ENCODE assay signal across 12 cellular contexts in the genomic region with DNA sequence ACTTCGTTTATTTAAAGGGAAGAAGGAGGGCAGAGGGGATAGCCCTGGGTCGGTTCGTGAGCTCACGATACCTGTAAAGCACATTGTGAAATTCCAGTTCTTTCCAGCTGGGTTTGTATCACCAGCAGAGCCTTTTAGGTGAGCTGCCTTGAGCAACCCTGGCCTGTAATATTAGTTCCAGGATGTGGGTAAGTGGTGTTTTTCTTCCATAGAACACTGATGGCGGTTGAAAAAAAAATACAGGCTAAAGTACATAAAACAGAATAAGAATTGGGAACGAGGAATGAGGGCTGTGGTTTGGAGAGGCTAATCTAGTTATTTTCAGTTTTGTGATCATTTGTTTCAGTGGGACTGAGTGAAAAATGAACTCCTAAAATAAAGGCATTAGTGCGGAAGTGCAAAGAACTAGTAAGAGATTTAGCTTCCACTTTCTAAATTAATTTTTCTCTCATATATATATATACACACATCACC. TPM values are rescaled to one million over a fixed set of nuclear protein-coding genes. Genes with fewer than 3 reads are reported as not detected.
DNase-seq lines count a peak whose midpoint lies in the region; ATAC-seq and TF ChIP-seq lines count a peak whose summit lies in the region.
"Had no signal": no experiment of that assay in that cellular context is flagged by ENCODE, and none has a peak within 500 bp of the region (broad histone marks: within the 10 kb centered on the region; RNA-seq: fewer than 3 reads in every experiment).

No MANE protein-coding gene starts in this region.

- TF ChIP-seq CTCF in fibroblast of villous mesenchyme (IDR thresholded peaks at IDR 0.05; ENCODE audit: insufficient read depth, low read depth, low read length) (no peak), GM10248 (IDR thresholded peaks at IDR 0.05; ENCODE audit: control extremely low read depth, extremely low read depth, low read depth, missing control alignments) (no peak)

- peaks cover 46% of the 10 kb centered on the region for H3K4me1 Mint-ChIP-seq in activated CD4-positive, alpha-beta memory T cell treated with anti-CD3 and anti-CD28 coated beads, Interleukin-2, amount 10 ng/mL, durations not matched to agents 7 days and 5 days
- H3K4me1 Mint-ChIP-seq in stimulated activated effector memory CD8-positive, alpha-beta T cell treated with anti-CD3 and anti-CD28 coated beads, Interleukin-12 subunit alpha, Interleukin-12 subunit beta, amount 100 ng/mL, for 72 hours, result peaks cover 68% of the 10 kb centered on the region
- H3K4me1 Mint-ChIP-seq in T-helper 2 cell treated with Interferon-gamma antibody and Interleukin-4, amounts not matched to agents 5 μg/mL and 100 μg/mL, for 36 hours (ENCODE audit: low read depth), result peaks cover 29% of the 10 kb centered on the region

- H3K36me3 Mint-ChIP-seq in activated CD4-positive, alpha-beta memory T cell treated with anti-CD3 and anti-CD28 coated beads, Interleukin-2, amount 10 ng/mL, durations not matched to agents 7 days and 5 days (ENCODE audit: low read depth), result peaks cover 44% of the 10 kb centered on the region
- H3K36me3 Mint-ChIP-seq in stimulated activated effector memory CD8-positive, alpha-beta T cell treated with anti-CD3 and anti-CD28 coated beads, Interleukin-12 subunit alpha, Interleukin-12 subunit beta, amount 100 ng/mL, for 72 hours, result no peaks in the 10 kb centered on the region
- H3K36me3 Mint-ChIP-seq in T-helper 2 cell treated with Interferon-gamma antibody and Interleukin-4, amounts not matched to agents 5 μg/mL and 100 μg/mL, for 36 hours (ENCODE audit: low read depth), result peaks cover 34% of the 10 kb centered on the region

- POLR2A ChIA-PET in activated CD4-positive, alpha-beta memory T cell treated with anti-CD3 and anti-CD28 coated beads, Interleukin-2, amount 10 ng/mL, durations not matched to agents 7 days and 5 days (lab: Charles Lee), result interaction anchor here (1.3 to 1.6 kb wide), 2 partner anchors 21 to 30 kb away, joined by 4 to 7 read pairs; partner anchors contain the start of gene HS3ST3B1
- POLR2A ChIA-PET in GM10248 (lab: Yijun Ruan, JAX), result no interaction called here

- H3K9me3 Mint-ChIP-seq in activated CD4-positive, alpha-beta memory T cell treated with anti-CD3 and anti-CD28 coated beads, Interleukin-2, amount 10 ng/mL, durations not matched to agents 7 days and 5 days, result no peaks in the 10 kb centered on the region
- no peaks in the 10 kb centered on the region for H3K9me3 Mint-ChIP-seq in stimulated activated effector memory CD8-positive, alpha-beta T cell treated with anti-CD3 and anti-CD28 coated beads, Interleukin-12 subunit alpha, Interleukin-12 subunit beta, amount 100 ng/mL, for 72 hours
- no peaks in the 10 kb centered on the region for H3K9me3 Mint-ChIP-seq in T-helper 2 cell treated with Interferon-gamma antibody and Interleukin-4, amounts not matched to agents 5 μg/mL and 100 μg/mL, for 36 hours

- CTCF ChIA-PET in activated CD4-positive, alpha-beta memory T cell treated with anti-CD3 and anti-CD28 coated beads, Interleukin-2, amount 10 ng/mL, durations not matched to agents 7 days and 5 days (lab: Charles Lee), result interaction anchor here (2.9 kb wide), 1 partner anchor 20 kb away, joined by 10 read pairs; the partner anchor contains the start of gene HS3ST3B1
- CTCF ChIA-PET in GM10248 (lab: Yijun Ruan, JAX), result interaction anchor here (0.7 to 1.9 kb wide), 4 partner anchors 9 to 464 kb away, joined by 3 to 6 read pairs (median 4); no protein-coding TSS in a partner anchor

- peak; percentile 43 for ATAC-seq in stimulated activated effector memory CD8-positive, alpha-beta T cell treated with anti-CD3 and anti-CD28 coated beads, Interleukin-12 subunit alpha, Interleukin-12 subunit beta, amount 100 ng/mL, for 72 hours
- no peak for ATAC-seq in HG03196 (IDR thresholded peaks at IDR 0.05; ENCODE audit: unreplicated experiment)
- ATAC-seq: lower lobe of right lung had no signal

- DNase-seq in activated effector memory CD4-positive, alpha-beta T cell treated with anti-CD3 and anti-CD28 coated beads, Interleukin-2, amount 50 U/mL, for 16 hours, result peak; percentile 42
- DNase-seq in activated effector memory CD4-positive, alpha-beta T cell treated with Interleukin-2 at 50 U/mL for 16 hours, result no peak
- DNase-seq in activated CD4-positive, alpha-beta memory T cell treated with anti-CD3 and anti-CD28 coated beads, Interleukin-2, amount 10 ng/mL, durations not matched to agents 7 days and 5 days, result no peak
- DNase-seq in fibroblast of villous mesenchyme (ENCODE audit: low read depth) (no peak), GM10248 (ENCODE audit: extremely low spot score) (no peak)
- DNase-seq in stimulated activated effector memory CD8-positive, alpha-beta T cell treated with anti-CD3 and anti-CD28 coated beads, Interleukin-12 subunit alpha, Interleukin-12 subunit beta, amount 100 ng/mL, for 72 hours (ENCODE audit: low spot score in 2 of 2), result no peak
- DNase-seq in T-helper 2 cell treated with Interferon-gamma antibody and Interleukin-4, amounts not matched to agents 5 μg/mL and 100 μg/mL, for 36 hours (ENCODE audit: low spot score), result no peak
- DNase-seq: erythroblast, lower lobe of right lung, ovary, Right ventricle myocardium superior had no signal

- peak overlapping the region; percentile 27 for H3K27ac Mint-ChIP-seq in activated CD4-positive, alpha-beta memory T cell treated with anti-CD3 and anti-CD28 coated beads, Interleukin-2, amount 10 ng/mL, durations not matched to agents 7 days and 5 days
- H3K27ac Mint-ChIP-seq in stimulated activated effector memory CD8-positive, alpha-beta T cell treated with anti-CD3 and anti-CD28 coated beads, Interleukin-12 subunit alpha, Interleukin-12 subunit beta, amount 100 ng/mL, for 72 hours, result peak overlapping the region; percentile 13
- no peak overlapping the region for H3K27ac Mint-ChIP-seq in T-helper 2 cell treated with Interferon-gamma antibody and Interleukin-4, amounts not matched to agents 5 μg/mL and 100 μg/mL, for 36 hours

- H3K4me3 Mint-ChIP-seq in activated CD4-positive, alpha-beta memory T cell treated with anti-CD3 and anti-CD28 coated beads, Interleukin-2, amount 10 ng/mL, durations not matched to agents 7 days and 5 days, result peak overlapping the region; percentile 14
- H3K4me3 Mint-ChIP-seq in stimulated activated effector memory CD8-positive, alpha-beta T cell treated with anti-CD3 and anti-CD28 coated beads, Interleukin-12 subunit alpha, Interleukin-12 subunit beta, amount 100 ng/mL, for 72 hours, result peak overlapping the region; percentile 1
- no peak overlapping the region for H3K4me3 Mint-ChIP-seq in T-helper 2 cell treated with Interferon-gamma antibody and Interleukin-4, amounts not matched to agents 5 μg/mL and 100 μg/mL, for 36 hours

- H3K4me3 ChIP-seq in fibroblast of villous mesenchyme (ENCODE audit: low read depth, low read length), result peak overlapping the region; percentile 1
- H3K4me3 ChIP-seq: lower lobe of right lung, ovary had no signal

- no peaks in the 10 kb centered on the region for H3K27me3 Mint-ChIP-seq in activated CD4-positive, alpha-beta memory T cell treated with anti-CD3 and anti-CD28 coated beads, Interleukin-2, amount 10 ng/mL, durations not matched to agents 7 days and 5 days
- H3K27me3 Mint-ChIP-seq in T-helper 2 cell treated with Interferon-gamma antibody and Interleukin-4, amounts not matched to agents 5 μg/mL and 100 μg/mL, for 36 hours (ENCODE audit: low read depth), result no peaks in the 10 kb centered on the region

RNA-seq across cellular contexts. Expression of gene HS3ST3B1, which starts 20.6 kb away (rescaled TPM):
- 10 to 100 TPM; 28.9 to 29.9 TPM for total RNA-seq in activated CD4-positive, alpha-beta memory T cell treated with anti-CD3 and anti-CD28 coated beads, Interleukin-2, amount 10 ng/mL, durations not matched to agents 7 days and 5 days
- total RNA-seq in fibroblast of villous mesenchyme, result 7.4 and 10.4 TPM in 2 replicates
